Comparison of ENCODE assay signal across 9 cellular contexts in genomic region chr7:72990431-72990913, GRCh38. TPM values are rescaled to one million over a fixed set of nuclear protein-coding genes. Genes with fewer than 3 reads are reported as not detected.
"Had no signal": no experiment of that assay in that cellular context is flagged by ENCODE, and none has a peak within 500 bp of the region (broad histone marks: within the 10 kb centered on the region; RNA-seq: fewer than 3 reads in every experiment).

No MANE protein-coding gene starts in this region.

RNA-seq across cellular contexts. Expression of gene TRIM74, which starts 21.2 kb away (rescaled TPM):
- total RNA-seq: ascending aorta, LHCN-M2, SJCRH30 had no signal

RNA-seq across cellular contexts. Expression of gene SPDYE8, which starts 39.1 kb away (rescaled TPM):
- total RNA-seq: activated CD4-positive, alpha-beta T cell treated with anti-CD3 and anti-CD28 coated beads for 36 hours; activated CD4-positive, alpha-beta T cell treated with anti-CD3 and anti-CD28 coated beads, Interleukin-2, amount 10 ng/mL, durations not matched to agents 7 days and 5 days; activated T-cell treated with anti-CD3 and anti-CD28 coated beads, Interleukin-2, amount 50 U/mL, for 4 hours; ascending aorta; breast epithelium; cardiac septum; LHCN-M2; Peyer's patch; SJCRH30 had no signal
